Comparison of ENCODE assay signal across 9 cellular contexts in genomic region chr13:99258210-99258860, GRCh38. TPM values are rescaled to one million over a fixed set of nuclear protein-coding genes. Genes with fewer than 3 reads are reported as not detected.
DNase-seq lines count a peak whose midpoint lies in the region; ATAC-seq and TF ChIP-seq lines count a peak whose summit lies in the region.
"Had no signal": no experiment of that assay in that cellular context is flagged by ENCODE, and none has a peak within 500 bp of the region (broad histone marks: within the 10 kb centered on the region; RNA-seq: fewer than 3 reads in every experiment).

Gene GPR18, minus strand, starts transcription at chr13:99258379. Its CDS starts 2,507 bp downstream, at chr13:99255872.

- H3K27me3 Mint-ChIP-seq in activated T-cell treated with anti-CD3 and anti-CD28 coated beads, Interleukin-2, amount 50 U/mL, for 24 hours = no peaks in the 10 kb centered on the region

- no peak for DNase-seq in activated T-cell treated with anti-CD3 and anti-CD28 coated beads, Interleukin-2, amount 50 U/mL, for 24 hours
- DNase-seq in activated T-cell treated with anti-CD3 and anti-CD28 coated beads, Interleukin-2, amount 50 U/mL, for 48 hours = no peak
- no peak for DNase-seq in psoas muscle
- no peak for DNase-seq in posterior cingulate gyrus
- no peak for DNase-seq in effector CD8-positive, alpha-beta T cell (lab: John Stamatoyannopoulos, UW)
- DNase-seq in NCI-H82 treated with DMSO at 0.1 percent for 48 hours (lab: John Stamatoyannopoulos, UW; ENCODE audit: unreplicated experiment) = no peak

- peak within 1 kb of the TSS; percentile 99 for H3K27ac Mint-ChIP-seq in activated T-cell treated with anti-CD3 and anti-CD28 coated beads, Interleukin-2, amount 50 U/mL, for 24 hours

- WGBS in psoas muscle, 3 donors = 78 to 82% (median 79%) methylated on average over 4 of the region's 4 CpGs

- peak within 1 kb of the TSS; percentile 85 for H3K4me3 Mint-ChIP-seq in activated T-cell treated with anti-CD3 and anti-CD28 coated beads, Interleukin-2, amount 50 U/mL, for 24 hours

- peaks cover 65% of the 10 kb centered on the region for H3K36me3 Mint-ChIP-seq in activated T-cell treated with anti-CD3 and anti-CD28 coated beads, Interleukin-2, amount 50 U/mL, for 24 hours (ENCODE audit: low read depth)

- no peak within 1 kb of the TSS for H3K4me3 ChIP-seq in psoas muscle

- intact Hi-C loops in T-helper 1 cell treated with Interleukin-12 subunit alpha and Interleukin-12 subunit beta and Interleukin-4 antibody, amounts not matched to agents 30 ng/mL and 1 ng/mL, for 36 hours (cut with micrococcal nuclease) = loop anchor here (1.0 to 5.0 kb wide), 12 partner anchors 20 to 390 kb away; partner anchors contain the start of gene CLYBL
- intact Hi-C loops in psoas muscle (cut with DNase I) (loop anchor here in 1 of 2 donors (5.0 kb wide), 1 partner anchor 41 kb away; no protein-coding TSS in a partner anchor), posterior cingulate gyrus (cut with DNase I) (no loop called here)

- peaks cover 57% of the 10 kb centered on the region for H3K4me1 ChIP-seq in psoas muscle

- no peaks in the 10 kb centered on the region for H3K27me3 ChIP-seq in psoas muscle (ENCODE audit: insufficient read depth in 3 of 3, low read length in 2 of 3)

- H3K4me1 Mint-ChIP-seq in activated T-cell treated with anti-CD3 and anti-CD28 coated beads, Interleukin-2, amount 50 U/mL, for 24 hours (ENCODE audit: low read depth) = peaks cover 83% of the 10 kb centered on the region

- peak within 1 kb of the TSS; percentile 25 for H3K27ac ChIP-seq in psoas muscle

- ATAC-seq in HG03025 (IDR thresholded peaks at IDR 0.05; ENCODE audit: low FRiP score, unreplicated experiment) (peak; percentile 86), psoas muscle (no peak)

- H3K9me3 ChIP-seq in psoas muscle = no peaks in the 10 kb centered on the region

- peaks cover 3% of the 10 kb centered on the region for H3K9me3 Mint-ChIP-seq in activated T-cell treated with anti-CD3 and anti-CD28 coated beads, Interleukin-2, amount 50 U/mL, for 24 hours

- no peak for TF ChIP-seq CTCF in psoas muscle (IDR thresholded peaks at IDR 0.05)

- H3K36me3 ChIP-seq in psoas muscle (ENCODE audit: insufficient read depth in 1 of 2, low read depth in 1 of 2) = no peaks in the 10 kb centered on the region

RNA-seq across cellular contexts. Expression of gene GPR18, which starts in this region (rescaled TPM):
- 10.6 and 11.4 TPM in 2 replicates for total RNA-seq in T-helper 1 cell treated with Interleukin-12 subunit alpha and Interleukin-12 subunit beta and Interleukin-4 antibody, amounts not matched to agents 30 ng/mL and 1 ng/mL, for 36 hours
- under 1 TPM in 1 of 4 donors, not detected in 3; 0.27 TPM for total RNA-seq in psoas muscle
- polyA plus RNA-seq in psoas muscle = under 1 TPM in 1 of 3 donors, not detected in 2; 0.01 TPM
- polyA plus RNA-seq: AG04450 had no signal
